ENCODE assay signal across 9 cellular contexts in genomic region chr6:39934060-39934757, GRCh38. TPM values are rescaled to one million over a fixed set of nuclear protein-coding genes. Genes with fewer than 3 reads are reported as not detected.
DNase-seq lines count a peak whose midpoint lies in the region; ATAC-seq and TF ChIP-seq lines count a peak whose summit lies in the region.
"Had no signal": no experiment of that assay in that cellular context is flagged by ENCODE, and none has a peak within 500 bp of the region (broad histone marks: within the 10 kb centered on the region; RNA-seq: fewer than 3 reads in every experiment).

MOCS1 (minus strand) TSS chr6:39934462; CDS start chr6:39934417, 45 bp downstream.

- H3K4me3 ChIP-seq in heart left ventricle (peak within 1 kb of the TSS; percentile 64 to 98 (median 87)), thyroid gland (replicated peaks in 1 of 3) (peak within 1 kb of the TSS; percentile 59 to 77 (median 73))
- H3K4me3 ChIP-seq: BLaER1 treated with 17β-estradiol and CSF1 and Interleukin-3, amounts not matched to agents 10 nM and 100 nM had no signal

- 1 to 2% (median 1%) methylated on average over 19 to 50 of the region's 50 CpGs for WGBS in heart left ventricle, 4 donors
- WGBS in thyroid gland, 2 donors: 5 to 7% methylated on average over 14 to 27 of the region's 50 CpGs

- H3K36me3 ChIP-seq in heart left ventricle: no peaks in the 10 kb centered on the region
- H3K36me3 ChIP-seq in thyroid gland: no peaks in the 10 kb centered on the region
- H3K36me3 ChIP-seq: BLaER1 treated with 17β-estradiol and CSF1 and Interleukin-3, amounts not matched to agents 10 nM and 100 nM had no signal

- DNase-seq in NCI-H1436 (lab: John Stamatoyannopoulos, UW) (peak; percentile 20), NCI-H1436 treated with DMSO at 0.1 percent for 48 hours (lab: John Stamatoyannopoulos, UW) (no peak), amygdala (lab: John Stamatoyannopoulos, UW) (peak in 55 of 56 donors; percentile 37 to 91 (median 78)), heart left ventricle (peak; percentile 88 to 93 (median 92)), omental fat pad (ENCODE audit: low spot score) (peak; percentile 68), thyroid gland (peak; percentile 86 to 89), GF-D8 (lab: John Stamatoyannopoulos, UW) (no peak)

- H3K4me1 ChIP-seq in heart left ventricle: peaks cover 0 to 61% (median 30%) of the 10 kb centered on the region in 12 donors
- peaks cover 26 to 33% of the 10 kb centered on the region in 2 donors for H3K4me1 ChIP-seq in thyroid gland
- H3K4me1 ChIP-seq: BLaER1 treated with 17β-estradiol and CSF1 and Interleukin-3, amounts not matched to agents 10 nM and 100 nM had no signal

- H3K27ac ChIP-seq in heart left ventricle (peak within 1 kb of the TSS; percentile 30 to 95 (median 87)), thyroid gland (peak within 1 kb of the TSS; percentile 73 to 92 (median 79))
- H3K27ac ChIP-seq: BLaER1 treated with 17β-estradiol and CSF1 and Interleukin-3, amounts not matched to agents 10 nM and 100 nM had no signal

- H3K9me3 ChIP-seq in heart left ventricle (no peaks in the 10 kb centered on the region), thyroid gland (no peaks in the 10 kb centered on the region)

- TF ChIP-seq POLR2A in heart left ventricle (IDR thresholded peaks at IDR 0.05) (peak in 1 of 2 donors; percentile 90), thyroid gland (IDR thresholded peaks at IDR 0.05) (peak in 1 of 2 donors; percentile 68)

- ATAC-seq in heart left ventricle: peak; percentile 94 to 98 (median 98)
- ATAC-seq in omental fat pad (ENCODE audit: low FRiP score): peak; percentile 95

- TF ChIP-seq CTCF in heart left ventricle (IDR thresholded peaks at IDR 0.05): no peak
- no peak for TF ChIP-seq CTCF in omental fat pad (IDR thresholded peaks at IDR 0.05)
- TF ChIP-seq CTCF in thyroid gland (IDR thresholded peaks at IDR 0.05): no peak

- H3K27me3 ChIP-seq in heart left ventricle (peaks cover 0 to 3% (median 0%) of the 10 kb centered on the region in 9 donors), thyroid gland (no peaks in the 10 kb centered on the region)
- H3K27me3 ChIP-seq: BLaER1 treated with 17β-estradiol and CSF1 and Interleukin-3, amounts not matched to agents 10 nM and 100 nM had no signal

- intact Hi-C loops in heart left ventricle (cut with DNase I): no loop called here
- intact Hi-C loops in thyroid gland (cut with DNase I): no loop called here

TF ChIP-seq in PFSK-1, 5 proteins besides CTCF, POLR2A, EP300 and RAD21:
- TF ChIP-seq SIN3A (IDR thresholded peaks at IDR 0.05; ENCODE audit: borderline replicate concordance, insufficient read depth, low read length) (no peak), TAF1 (IDR thresholded peaks at IDR 0.05; ENCODE audit: borderline replicate concordance, insufficient read depth, low read length) (peak; percentile 75; the same call in 1 of the 2 replicates), FOXP2 (optimal IDR thresholded peaks at IDR 0.05; ENCODE audit: borderline replicate concordance, extremely low read depth, extremely low read length, insufficient read depth) (no peak), POLR2AphosphoS5 (IDR thresholded peaks at IDR 0.05; ENCODE audit: low read depth, low read length) (peak; percentile 91), REST (IDR thresholded peaks at IDR 0.05; ENCODE audit: insufficient read depth in 1 of 2, low read depth in 2 of 2, low read length in 2 of 2) (no peak)
TF ChIP-seq in PFSK-1: peak in this region for 2.

RNA-seq across cellular contexts. Expression of gene MOCS1, which starts in this region (rescaled TPM):
- 16.0 TPM for polyA plus RNA-seq in PFSK-1 (2012; ENCODE audit: insufficient read length, low read depth)
- total RNA-seq in heart left ventricle (10 to 100 TPM; 16.4 to 40.3 (median 25.4) TPM), omental fat pad (10 to 100 TPM; 55.1 to 90.1 (median 62.6) TPM), thyroid gland (10 to 100 TPM; 23.4 to 39.8 (median 33.1) TPM)
- polyA plus RNA-seq in heart left ventricle: 10 to 100 TPM; 18.6 to 28.0 TPM

Comparison
In these comparisons a context has a peak if more than half of its experiments do, and no peak if none do; other contexts are left out.
1. DNase-seq: peak in NCI-H1436 (single experiment), amygdala (55 of 56), heart left ventricle (5 of 5), omental fat pad (single experiment) and thyroid gland (2 of 2); none in NCI-H1436 treated with DMSO at 0.1 percent for 48 hours (single experiment) and GF-D8 (single experiment).